In genomic region chr17:74444406-74444805, GRCh38 we compare ENCODE assay signal across 11 cellular contexts. TPM values are rescaled to one million over a fixed set of nuclear protein-coding genes. Genes with fewer than 3 reads are reported as not detected.
DNase-seq lines count a peak whose midpoint lies in the region; ATAC-seq and TF ChIP-seq lines count a peak whose summit lies in the region.
"Had no signal": no experiment of that assay in that cellular context is flagged by ENCODE, and none has a peak within 500 bp of the region (broad histone marks: within the 10 kb centered on the region; RNA-seq: fewer than 3 reads in every experiment).

No MANE protein-coding gene starts in this region.

- peaks cover 13% of the 10 kb centered on the region for H3K36me3 ChIP-seq in lower lobe of right lung
- no peaks in the 10 kb centered on the region for H3K36me3 ChIP-seq in testis (ENCODE audit: low read depth, missing control alignments)

- TF ChIP-seq CTCF in fibroblast of mammary gland (conservative IDR thresholded peaks at IDR 0.05; ENCODE audit: control insufficient read depth, insufficient read depth, low read depth, low read length) (no peak), lower lobe of right lung (IDR thresholded peaks at IDR 0.05) (no peak), testis (IDR thresholded peaks at IDR 0.05) (no peak)

- no peak for TF ChIP-seq POLR2A in testis (IDR thresholded peaks at IDR 0.05)

- DNase-seq in NCI-H2196 (lab: John Stamatoyannopoulos, UW; ENCODE audit: unreplicated experiment): peak; percentile 44
- DNase-seq in fibroblast of mammary gland (ENCODE audit: low read depth): peak; percentile 38
- no peak for DNase-seq in lower lobe of right lung
- DNase-seq in testis: peak; percentile 66
- DNase-seq in NCI-H526 treated with DMSO at 0.1 percent for 48 hours (lab: John Stamatoyannopoulos, UW): no peak
- DNase-seq in NCI-H2029 treated with DMSO at 0.1 percent for 48 hours (lab: John Stamatoyannopoulos, UW): no peak
- no peak for DNase-seq in KBM-7
- DNase-seq: stimulated activated CD4-positive, alpha-beta T cell treated with anti-CD3 and anti-CD28 coated beads, Interleukin-4, amount 100 ng/mL, for 24 hours; SW 1271 had no signal

- WGBS in testis, 2 donors: 15 to 36% methylated on average over 3 to 12 of the region's 12 CpGs

- H3K9me3 ChIP-seq in lower lobe of right lung (no peaks in the 10 kb centered on the region), testis (no peaks in the 10 kb centered on the region)

- H3K27me3 ChIP-seq in lower lobe of right lung (ENCODE audit: low read depth) (no peaks in the 10 kb centered on the region), testis (no peaks in the 10 kb centered on the region)

- H3K4me3 ChIP-seq in fibroblast of mammary gland (ENCODE audit: control insufficient read depth, low read depth, low read length) (no peak overlapping the region), lower lobe of right lung (no peak overlapping the region), testis (no peak overlapping the region)

- H3K4me1 ChIP-seq in lower lobe of right lung (peaks cover 54% of the 10 kb centered on the region), testis (peaks cover 52% of the 10 kb centered on the region)

- H3K27ac ChIP-seq in lower lobe of right lung: peak overlapping the region; percentile 89
- H3K27ac ChIP-seq in testis: peak overlapping the region; percentile 60 to 86

- ATAC-seq in lower lobe of right lung (peak in 1 of 2 donors; percentile 34), HG02981 (IDR thresholded peaks at IDR 0.05; ENCODE audit: unreplicated experiment) (no peak)
- ATAC-seq: activated naive CD4-positive, alpha-beta T cell treated with anti-CD3 and anti-CD28 coated beads, Interleukin-2, amount 50 U/mL, for 72 hours had no signal

- in situ Hi-C loops in KBM-7 (cut with MboI; ENCODE audit: low pct_unique_long_range_greater_than_20kb, low sequenced_read_pairs): no loop called here

- intact Hi-C loops in lower lobe of right lung (cut with DNase I) (no loop called here), testis (cut with DNase I; ENCODE audit: low total_unique reads) (no loop called here)

RNA-seq across cellular contexts. Expression of gene GPRC5C, which starts 12.5 kb away (rescaled TPM):
- total RNA-seq in lower lobe of right lung (58.2 TPM), testis (10 to 100 TPM in 1 of 2 donors, 1 to 10 TPM in 1; 6.8 to 19.0 TPM)
- 14.1 TPM for polyA plus RNA-seq in testis (ENCODE audit: insufficient read depth, low read depth, low replicate concordance)

RNA-seq across cellular contexts. Expression of gene CD300A, which starts 22.0 kb away (rescaled TPM):
- total RNA-seq in lower lobe of right lung (27.8 TPM), testis (1 to 10 TPM; 2.0 to 2.4 TPM)
- 3.7 TPM for polyA plus RNA-seq in testis (ENCODE audit: insufficient read depth, low read depth, low replicate concordance)

Comparison
In these comparisons a context has a peak if more than half of its experiments do, and no peak if none do; other contexts are left out.
1. DNase-seq: peak in NCI-H2196 (single experiment), fibroblast of mammary gland (single experiment) and testis (single experiment); none in lower lobe of right lung (single experiment), NCI-H526 treated with DMSO at 0.1 percent for 48 hours (single experiment), NCI-H2029 treated with DMSO at 0.1 percent for 48 hours (single experiment) and KBM-7 (single experiment).